In genomic region chr1:21818661-21819060, GRCh38 we compare ENCODE assay signal across 8 cellular contexts. TPM values are rescaled to one million over a fixed set of nuclear protein-coding genes. Genes with fewer than 3 reads are reported as not detected.
A peak's percentile ranks its signal among the peaks of the same experiment; 100 is the strongest.
DNase-seq lines count a peak whose midpoint lies in the region; ATAC-seq, FAIRE-seq and TF ChIP-seq lines count a peak whose summit lies in the region.

No MANE protein-coding gene starts in this region.

- no peak for TF ChIP-seq POLR2A in GM12892 (IDR thresholded peaks at IDR 0.05; ENCODE audit: low read depth, low read length)

- ATAC-seq in memory B cell (ENCODE audit: low read depth) (peak; percentile 27), HG03378 (IDR thresholded peaks at IDR 0.05; ENCODE audit: unreplicated experiment) (no peak), HG03095 (IDR thresholded peaks at IDR 0.05; ENCODE audit: unreplicated experiment) (no peak), HG02870 (IDR thresholded peaks at IDR 0.05; ENCODE audit: unreplicated experiment) (no peak), GM18907 (IDR thresholded peaks at IDR 0.05; ENCODE audit: unreplicated experiment) (no peak)

- DNase-seq in GM12892 (ENCODE audit: insufficient read length): peak; percentile 75
- peak; percentile 30 for DNase-seq in NCI-H82 treated with DMSO at 0.1 percent for 48 hours (lab: John Stamatoyannopoulos, UW; ENCODE audit: unreplicated experiment)
- DNase-seq in activated effector memory CD4-positive, alpha-beta T cell treated with anti-CD3 and anti-CD28 coated beads, Interleukin-2, amount 50 U/mL, for 16 hours: peak; percentile 70
- DNase-seq in memory B cell (ENCODE audit: low spot score in 2 of 2): no peak

- no peak overlapping the region for H3K4me3 Mint-ChIP-seq in memory B cell

- no peak for FAIRE-seq in GM12892 (lab: Jason Lieb, UNC)

- no peak overlapping the region for H3K27ac Mint-ChIP-seq in memory B cell

- H3K9me3 Mint-ChIP-seq in memory B cell: no peaks in the 10 kb centered on the region

- H3K27me3 Mint-ChIP-seq in memory B cell: no peaks in the 10 kb centered on the region

- peaks cover 8% of the 10 kb centered on the region for H3K4me1 Mint-ChIP-seq in memory B cell

- no peaks in the 10 kb centered on the region for H3K36me3 Mint-ChIP-seq in memory B cell

RNA-seq across cellular contexts. Expression of gene LDLRAD2, which starts 6.6 kb away (rescaled TPM):
- 0.76 TPM for polyA plus RNA-seq in GM12892 (2012; ENCODE audit: missing spikeins)

RNA-seq across cellular contexts. Expression of gene USP48, which starts 35.7 kb away (rescaled TPM):
- 76.5 TPM for polyA plus RNA-seq in GM12892 (2012; ENCODE audit: missing spikeins)

Comparison
In these comparisons a context has a peak if more than half of its experiments do, and no peak if none do; other contexts are left out.
1. DNase-seq: peak in GM12892 (single experiment), NCI-H82 treated with DMSO at 0.1 percent for 48 hours (single experiment) and activated effector memory CD4-positive, alpha-beta T cell treated with anti-CD3 and anti-CD28 coated beads, Interleukin-2, amount 50 U/mL, for 16 hours (single experiment); none in memory B cell (0 of 2).